In the genomic region with DNA sequence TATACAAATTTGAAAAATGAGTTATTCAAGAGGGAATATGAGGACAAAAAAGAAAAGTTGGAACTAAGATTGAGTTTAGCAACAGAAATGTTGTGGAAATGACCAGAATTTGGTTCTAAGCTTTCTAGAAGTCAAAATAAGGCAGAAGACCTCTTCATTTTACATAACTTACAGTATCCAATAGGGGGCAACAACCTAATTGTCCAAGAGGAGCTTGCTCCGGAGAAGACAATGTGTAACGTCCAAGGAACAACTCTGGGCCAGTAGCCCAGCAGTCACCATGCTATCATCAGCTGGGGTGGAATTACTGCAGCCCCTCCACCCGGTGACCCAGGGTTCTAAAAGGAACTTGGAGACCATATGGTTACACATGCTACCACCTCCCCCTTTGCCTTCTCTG, we compare ENCODE assay signal across 1 cellular context.
TF ChIP-seq lines count a peak whose summit lies in the region.

No MANE protein-coding gene starts in this region.

TF ChIP-seq in GM23338, 12 proteins besides CTCF, POLR2A, EP300 and RAD21 (continued from another document):
- TF ChIP-seq ZNF462 (CRISPR knock-in tag; IDR thresholded peaks at IDR 0.05) (no peak), CREB1 (CRISPR knock-in tag; IDR thresholded peaks at IDR 0.05; ENCODE audit: low read depth) (no peak), STAT1 (IDR thresholded peaks at IDR 0.05; ENCODE audit: unreplicated experiment) (no peak), ZNF114 (CRISPR knock-in tag; IDR thresholded peaks at IDR 0.05) (no peak), EZH2 (IDR thresholded peaks at IDR 0.05; ENCODE audit: low read depth, unreplicated experiment) (no peak)
- TF ChIP-seq, protein P1, sequence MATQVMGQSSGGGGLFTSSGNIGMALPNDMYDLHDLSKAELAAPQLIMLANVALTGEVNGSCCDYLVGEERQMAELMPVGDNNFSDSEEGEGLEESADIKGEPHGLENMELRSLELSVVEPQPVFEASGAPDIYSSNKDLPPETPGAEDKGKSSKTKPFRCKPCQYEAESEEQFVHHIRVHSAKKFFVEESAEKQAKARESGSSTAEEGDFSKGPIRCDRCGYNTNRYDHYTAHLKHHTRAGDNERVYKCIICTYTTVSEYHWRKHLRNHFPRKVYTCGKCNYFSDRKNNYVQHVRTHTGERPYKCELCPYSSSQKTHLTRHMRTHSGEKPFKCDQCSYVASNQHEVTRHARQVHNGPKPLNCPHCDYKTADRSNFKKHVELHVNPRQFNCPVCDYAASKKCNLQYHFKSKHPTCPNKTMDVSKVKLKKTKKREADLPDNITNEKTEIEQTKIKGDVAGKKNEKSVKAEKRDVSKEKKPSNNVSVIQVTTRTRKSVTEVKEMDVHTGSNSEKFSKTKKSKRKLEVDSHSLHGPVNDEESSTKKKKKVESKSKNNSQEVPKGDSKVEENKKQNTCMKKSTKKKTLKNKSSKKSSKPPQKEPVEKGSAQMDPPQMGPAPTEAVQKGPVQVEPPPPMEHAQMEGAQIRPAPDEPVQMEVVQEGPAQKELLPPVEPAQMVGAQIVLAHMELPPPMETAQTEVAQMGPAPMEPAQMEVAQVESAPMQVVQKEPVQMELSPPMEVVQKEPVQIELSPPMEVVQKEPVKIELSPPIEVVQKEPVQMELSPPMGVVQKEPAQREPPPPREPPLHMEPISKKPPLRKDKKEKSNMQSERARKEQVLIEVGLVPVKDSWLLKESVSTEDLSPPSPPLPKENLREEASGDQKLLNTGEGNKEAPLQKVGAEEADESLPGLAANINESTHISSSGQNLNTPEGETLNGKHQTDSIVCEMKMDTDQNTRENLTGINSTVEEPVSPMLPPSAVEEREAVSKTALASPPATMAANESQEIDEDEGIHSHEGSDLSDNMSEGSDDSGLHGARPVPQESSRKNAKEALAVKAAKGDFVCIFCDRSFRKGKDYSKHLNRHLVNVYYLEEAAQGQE (IDR thresholded peaks at IDR 0.05; ENCODE audit: unreplicated experiment): no peak
- TF ChIP-seq, protein P2, sequence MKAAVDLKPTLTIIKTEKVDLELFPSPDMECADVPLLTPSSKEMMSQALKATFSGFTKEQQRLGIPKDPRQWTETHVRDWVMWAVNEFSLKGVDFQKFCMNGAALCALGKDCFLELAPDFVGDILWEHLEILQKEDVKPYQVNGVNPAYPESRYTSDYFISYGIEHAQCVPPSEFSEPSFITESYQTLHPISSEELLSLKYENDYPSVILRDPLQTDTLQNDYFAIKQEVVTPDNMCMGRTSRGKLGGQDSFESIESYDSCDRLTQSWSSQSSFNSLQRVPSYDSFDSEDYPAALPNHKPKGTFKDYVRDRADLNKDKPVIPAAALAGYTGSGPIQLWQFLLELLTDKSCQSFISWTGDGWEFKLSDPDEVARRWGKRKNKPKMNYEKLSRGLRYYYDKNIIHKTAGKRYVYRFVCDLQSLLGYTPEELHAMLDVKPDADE (IDR thresholded peaks at IDR 0.05): no peak
